8 cellular contexts compared by ENCODE assay signal in genomic region chr15:67863442-67863987, GRCh38. TPM values are rescaled to one million over a fixed set of nuclear protein-coding genes. Genes with fewer than 3 reads are reported as not detected.
DNase-seq lines count a peak whose midpoint lies in the region; ATAC-seq and TF ChIP-seq lines count a peak whose summit lies in the region.

No MANE protein-coding gene starts in this region.

- H3K27me3 Mint-ChIP-seq in activated naive CD4-positive, alpha-beta T cell treated with anti-CD3 and anti-CD28 coated beads, Interleukin-2, amount 50 U/mL, for 24 hours: peaks cover 3% of the 10 kb centered on the region

- intact Hi-C loops in Right ventricle myocardium inferior (cut with DNase I) (loop anchor here (1.0 to 10.0 kb wide), 3 partner anchors 101 to 347 kb away; no protein-coding TSS in a partner anchor), ovary (cut with DNase I) (loop anchor here (1.0 to 10.0 kb wide), 8 partner anchors 91 to 349 kb away; partner anchors contain the start of gene PIAS1 (in 1 of the 4))

- H3K27ac ChIP-seq in SK-N-MC (no peak overlapping the region), ovary (peak overlapping the region in 1 of 2 donors; percentile 22), tibial nerve (peak overlapping the region; percentile 49 to 79 (median 68))

- no peaks in the 10 kb centered on the region for H3K36me3 ChIP-seq in SK-N-MC (ENCODE audit: insufficient read depth, low read length)
- no peaks in the 10 kb centered on the region for H3K36me3 ChIP-seq in ovary
- no peaks in the 10 kb centered on the region for H3K36me3 ChIP-seq in tibial nerve

- peaks cover 3% of the 10 kb centered on the region for H3K4me1 Mint-ChIP-seq in activated naive CD4-positive, alpha-beta T cell treated with anti-CD3 and anti-CD28 coated beads, Interleukin-2, amount 50 U/mL, for 24 hours

- H3K9me3 Mint-ChIP-seq in activated naive CD4-positive, alpha-beta T cell treated with anti-CD3 and anti-CD28 coated beads, Interleukin-2, amount 50 U/mL, for 24 hours: no peaks in the 10 kb centered on the region

- 2 to 3% (median 2%) methylated on average over 37 to 41 of the region's 41 CpGs for WGBS in ovary, 3 donors
- 2 to 4% methylated on average over 32 to 39 of the region's 41 CpGs for WGBS in tibial nerve, 2 donors

- no peaks in the 10 kb centered on the region for H3K36me3 Mint-ChIP-seq in activated naive CD4-positive, alpha-beta T cell treated with anti-CD3 and anti-CD28 coated beads, Interleukin-2, amount 50 U/mL, for 24 hours

- H3K4me1 ChIP-seq in ovary (ENCODE audit: insufficient read depth) (peaks cover 3% of the 10 kb centered on the region), tibial nerve (peaks cover 0 to 16% (median 9%) of the 10 kb centered on the region in 4 donors)

- H3K4me3 ChIP-seq in SK-N-MC (peak overlapping the region; percentile 71), ovary (peak overlapping the region; percentile 30), tibial nerve (peak overlapping the region; percentile 20 to 48 (median 37))

- H3K27ac Mint-ChIP-seq in activated naive CD4-positive, alpha-beta T cell treated with anti-CD3 and anti-CD28 coated beads, Interleukin-2, amount 50 U/mL, for 24 hours: no peak overlapping the region

- peak; percentile 97 for ATAC-seq in Right ventricle myocardium inferior

- H3K4me3 Mint-ChIP-seq in activated naive CD4-positive, alpha-beta T cell treated with anti-CD3 and anti-CD28 coated beads, Interleukin-2, amount 50 U/mL, for 24 hours: peak overlapping the region; percentile 49

- TF ChIP-seq POLR2A in ovary (IDR thresholded peaks at IDR 0.05) (no peak), tibial nerve (IDR thresholded peaks at IDR 0.05) (peak in 1 of 2 donors; percentile 36)

- peak overlapping the region; percentile 68 for H3K9ac ChIP-seq in SK-N-MC (ENCODE audit: insufficient read length)

- TF ChIP-seq CTCF in ovary (IDR thresholded peaks at IDR 0.05): peak; percentile 88 to 95 (median 94)
- peak; percentile 92 to 98 (median 95) for TF ChIP-seq CTCF in tibial nerve (IDR thresholded peaks at IDR 0.05)

- H3K27me3 ChIP-seq in ovary (no peaks in the 10 kb centered on the region), tibial nerve (no peaks in the 10 kb centered on the region)

- DNase-seq in EH (ENCODE audit: low read depth) (peak; percentile 80), H4 (ENCODE audit: low spot score) (peak; percentile 55), M059J (ENCODE audit: low read depth) (peak; percentile 63), SK-N-MC (ENCODE audit: low read depth, low spot score) (no peak), Right ventricle myocardium inferior (ENCODE audit: missing footprints) (peak; percentile 94), ovary (peak; percentile 85 to 92 (median 88)), tibial nerve (ENCODE audit: low spot score in 2 of 2) (peak; percentile 45 to 61)

- H3K9me3 ChIP-seq in SK-N-MC (ENCODE audit: low read depth, low read length) (no peaks in the 10 kb centered on the region), ovary (no peaks in the 10 kb centered on the region), tibial nerve (no peaks in the 10 kb centered on the region)

- no peak for TF ChIP-seq EP300 in ovary (IDR thresholded peaks at IDR 0.05)
- TF ChIP-seq EP300 in tibial nerve (IDR thresholded peaks at IDR 0.05): peak in 1 of 2 donors; percentile 61

RNA-seq across cellular contexts. Expression of gene RNU6-1, which starts 23.7 kb away (rescaled TPM):
- not detected in 2 replicates for total RNA-seq in H4 (2014; rRNA removed; shearing (Covaris generic))
- not detected in 2 replicates for total RNA-seq in M059J (2014; rRNA removed; shearing (Covaris generic))
- total RNA-seq in Right ventricle myocardium inferior (not detected), ovary (not detected), tibial nerve (not detected)
- polyA plus RNA-seq in ovary: not detected

RNA-seq across cellular contexts. Expression of gene SKOR1, which starts 38.2 kb away (rescaled TPM):
- total RNA-seq in H4 (2014; rRNA removed; shearing (Covaris generic)): not detected in 2 replicates
- 0.12 and 0.17 TPM in 2 replicates for total RNA-seq in M059J (2014; rRNA removed; shearing (Covaris generic))
- not detected for total RNA-seq in Right ventricle myocardium inferior
- total RNA-seq in ovary: 1 to 10 TPM in 2 of 7 donors, under 1 TPM in 5; 0.34 to 1.2 (median 0.92) TPM
- polyA plus RNA-seq in ovary: under 1 TPM; 0.05 to 0.67 TPM
- total RNA-seq in tibial nerve: 1 to 10 TPM in 1 of 4 donors, under 1 TPM in 3; 0.42 to 1.5 (median 0.82) TPM
